Comparison of ENCODE assay signal across 14 cellular contexts in the genomic region with DNA sequence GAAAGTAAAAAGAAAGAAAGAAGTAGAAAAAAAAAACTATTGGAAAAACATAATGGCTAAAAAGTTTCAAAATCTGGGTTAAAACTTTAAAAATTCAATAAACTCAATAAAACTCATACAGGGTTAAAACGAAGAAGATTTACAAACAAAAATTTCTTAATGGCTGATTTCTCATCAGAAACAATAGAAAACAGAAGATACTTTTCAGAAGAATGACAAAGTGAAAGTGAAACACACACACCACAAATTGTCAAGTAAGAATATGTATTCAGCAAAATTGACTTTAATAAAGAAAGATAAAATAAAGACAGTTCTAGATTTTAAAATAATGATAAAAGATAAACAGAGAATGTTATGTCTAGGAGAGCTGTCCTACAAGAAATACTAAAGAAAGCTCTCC.
DNase-seq lines count a peak whose midpoint lies in the region; ATAC-seq, FAIRE-seq and TF ChIP-seq lines count a peak whose summit lies in the region.
"Had no signal": no experiment of that assay in that cellular context is flagged by ENCODE, and none has a peak within 500 bp of the region (broad histone marks: within the 10 kb centered on the region; RNA-seq: fewer than 3 reads in every experiment).

No MANE protein-coding gene starts in this region.

- no peak for DNase-seq in GM18507 (ENCODE audit: extremely low spot score, insufficient read length, low read depth)
- no peak for DNase-seq in T-helper 17 cell
- DNase-seq in fibroblast of villous mesenchyme (ENCODE audit: low read depth): peak; percentile 31
- DNase-seq in stimulated activated CD4-positive, alpha-beta T cell treated with anti-CD3 and anti-CD28 coated beads, Interleukin-15, amount 100 ng/mL, for 24 hours: no peak
- no peak for DNase-seq in middle frontal gyrus (ENCODE audit: extremely low spot score, low spot score)
- no peak for DNase-seq in frontal cortex (ENCODE audit: low spot score in 2 of 2)
- DNase-seq in neuronal stem cell (ENCODE audit: low spot score): no peak
- DNase-seq: activated T-cell treated with anti-CD3 and anti-CD28 coated beads, Interleukin-2, amount 50 U/mL, for 48 hours had no signal

- no peak for ATAC-seq in T-helper 17 cell

- no peak overlapping the region for H2AFZ ChIP-seq in neuronal stem cell (ENCODE audit: low read length)

- no CpG with 5 or more reads among the region's 1 CpG for WGBS in neuronal stem cell (ENCODE audit: extremely low coverage in 2 of 2, insufficient read length in 2 of 2, insufficient replicate concordance in 1 of 2), 2 donors

- H3K36me3 Mint-ChIP-seq in T-helper 17 cell (ENCODE audit: low read depth): no peaks in the 10 kb centered on the region
- H3K36me3 Mint-ChIP-seq: CD14-positive monocyte had no signal

- no peak overlapping the region for H3K9ac ChIP-seq in neuronal stem cell (ENCODE audit: low read depth, low read length, poor library complexity)

- H3K27me3 Mint-ChIP-seq in T-helper 17 cell: no peaks in the 10 kb centered on the region

- H4K91ac ChIP-seq in neuronal stem cell (ENCODE audit: low read depth, low read length, poor library complexity): no peak overlapping the region

- H3K27me3 ChIP-seq in neuronal stem cell (ENCODE audit: control insufficient read depth in 3 of 3, insufficient read depth in 3 of 3, low read depth in 1 of 3, low read length in 3 of 3): no peaks in the 10 kb centered on the region

- H2BK15ac ChIP-seq in neuronal stem cell (ENCODE audit: low read length): no peak overlapping the region

- peaks cover 4% of the 10 kb centered on the region for H3K4me1 Mint-ChIP-seq in T-helper 17 cell
- H3K4me1 Mint-ChIP-seq: CD14-positive monocyte had no signal

- no peaks in the 10 kb centered on the region for H3K4me1 ChIP-seq in neuronal stem cell (ENCODE audit: control insufficient read depth in 2 of 2, insufficient read depth in 1 of 2, low read depth in 1 of 2, low read length in 2 of 2)
- H3K4me1 ChIP-seq: HAP-1 had no signal

- peak; percentile 59 for FAIRE-seq in A204.1 (lab: Jason Lieb, UNC)
- peak; percentile 15 for FAIRE-seq in GM18507 (lab: Jason Lieb, UNC)
- no peak for FAIRE-seq in frontal cortex (lab: Jason Lieb, UNC)
- FAIRE-seq: TTC549 had no signal

- no peak overlapping the region for H3K4ac ChIP-seq in neuronal stem cell (ENCODE audit: low read length)

- no peak overlapping the region for H2BK120ac ChIP-seq in neuronal stem cell (ENCODE audit: low read depth, low read length)

- no peaks in the 10 kb centered on the region for H3K36me3 ChIP-seq in neuronal stem cell (replicated peaks in 1 of 2; ENCODE audit: control insufficient read depth in 2 of 2, insufficient read depth in 2 of 2, low read length in 2 of 2)
- H3K36me3 ChIP-seq: HAP-1 had no signal

- H3K4me3 Mint-ChIP-seq in T-helper 17 cell: peak overlapping the region; percentile 39
- H3K4me3 Mint-ChIP-seq: CD14-positive monocyte had no signal

- no peak overlapping the region for H3K18ac ChIP-seq in neuronal stem cell (ENCODE audit: low read length)

- no peak overlapping the region for H3K27ac Mint-ChIP-seq in T-helper 17 cell

- H3K4me3 ChIP-seq in fibroblast of villous mesenchyme (ENCODE audit: low read depth, low read length): peak overlapping the region; percentile 5
- H3K4me3 ChIP-seq in neuronal stem cell (ENCODE audit: low read length in 2 of 2): no peak overlapping the region
- H3K4me3 ChIP-seq: coronary artery, HAP-1, skin epidermis had no signal

- no peak overlapping the region for H2BK5ac ChIP-seq in neuronal stem cell (ENCODE audit: low read length)

- no peak overlapping the region for H2AK5ac ChIP-seq in neuronal stem cell (ENCODE audit: low read depth, low read length)

- H3K14ac ChIP-seq in neuronal stem cell (ENCODE audit: low read length): no peak overlapping the region

- no peak overlapping the region for H4K8ac ChIP-seq in neuronal stem cell (ENCODE audit: low read depth, low read length)

- no peaks in the 10 kb centered on the region for H3K79me1 ChIP-seq in neuronal stem cell (ENCODE audit: low read depth, low read length)

- H3K27ac ChIP-seq in neuronal stem cell (replicated peaks; ENCODE audit: low read length): no peak overlapping the region
- H3K27ac ChIP-seq: coronary artery, skin epidermis had no signal

- TF ChIP-seq CTCF in fibroblast of villous mesenchyme (IDR thresholded peaks at IDR 0.05; ENCODE audit: insufficient read depth, low read depth, low read length): no peak

- H3K4me2 ChIP-seq in neuronal stem cell (ENCODE audit: insufficient read depth, low read length, poor library complexity, severe bottlenecking): no peak overlapping the region

- no peak overlapping the region for H2BK12ac ChIP-seq in neuronal stem cell (ENCODE audit: low read length)

- H3K23ac ChIP-seq in neuronal stem cell (ENCODE audit: low read depth, low read length, poor library complexity): no peak overlapping the region

- no peaks in the 10 kb centered on the region for H3K9me3 ChIP-seq in T-helper 17 cell (ENCODE audit: control insufficient read depth, low read length, poor library complexity, severe bottlenecking)
- no peaks in the 10 kb centered on the region for H3K9me3 ChIP-seq in neuronal stem cell (replicated peaks in 1 of 2; ENCODE audit: control insufficient read depth in 2 of 2, insufficient read depth in 1 of 2, low read depth in 1 of 2, low read length in 2 of 2)
- H3K9me3 ChIP-seq: HAP-1 had no signal
